3 cellular contexts compared by ENCODE assay signal in genomic region chr5:74096325-74096724, GRCh38.
TF ChIP-seq lines count a peak whose summit lies in the region.

No MANE protein-coding gene starts in this region.

TF ChIP-seq in HepG2, 621 proteins besides CTCF, POLR2A, EP300 and RAD21:
- TF ChIP-seq ZNF629 (CRISPR knock-in tag; conservative IDR thresholded peaks at IDR 0.05) (0 out of 2 replicates have a peak, but pooled peaks have one; percentile 9), RBM39 (IDR thresholded peaks at IDR 0.05; ENCODE audit: low read depth, low read length, poor library complexity, severe bottlenecking) (no peak)

TF ChIP-seq in K562, 482 proteins besides CTCF, POLR2A, EP300 and RAD21:
- TF ChIP-seq XRCC4 (IDR thresholded peaks at IDR 0.05; ENCODE audit: extremely low read depth, insufficient read depth, insufficient read length): no peak
- TF ChIP-seq ZFP36 (IDR thresholded peaks at IDR 0.05; ENCODE audit: low read depth, low read length, partially characterized antibody): peak; percentile 26
- TF ChIP-seq RBM25 (IDR thresholded peaks at IDR 0.05; ENCODE audit: low read depth, low read length, severe bottlenecking): peak; percentile 62
- TF ChIP-seq U2AF2 (optimal IDR thresholded peaks at IDR 0.05; ENCODE audit: low read depth, low read length): no peak

TF ChIP-seq in SK-N-SH, 30 proteins besides CTCF, POLR2A, EP300 and RAD21:
- no peak for TF ChIP-seq RXRA (IDR thresholded peaks at IDR 0.05; ENCODE audit: borderline replicate concordance, low read depth)
- TF ChIP-seq SMC3 (IDR thresholded peaks at IDR 0.05; ENCODE audit: low read depth, low read length): no peak
- no peak for TF ChIP-seq FOXM1 (IDR thresholded peaks at IDR 0.05; ENCODE audit: low read depth)
- no peak for TF ChIP-seq MXI1 (IDR thresholded peaks at IDR 0.05; ENCODE audit: low read depth, low read length)
- no peak for TF ChIP-seq REST (IDR thresholded peaks at IDR 0.05; ENCODE audit: low read depth, low read length)
- TF ChIP-seq USF2 (IDR thresholded peaks at IDR 0.05; ENCODE audit: borderline replicate concordance, low read depth, low read length): no peak
TF ChIP-seq in SK-N-SH: peak in this region for 0.
